Comparison of ENCODE assay signal across 13 cellular contexts in genomic region chr1:161739865-161740566, GRCh38. TPM values are rescaled to one million over a fixed set of nuclear protein-coding genes. Genes with fewer than 3 reads are reported as not detected.
DNase-seq lines count a peak whose midpoint lies in the region; ATAC-seq and TF ChIP-seq lines count a peak whose summit lies in the region.
"Had no signal": no experiment of that assay in that cellular context is flagged by ENCODE, and none has a peak within 500 bp of the region (broad histone marks: within the 10 kb centered on the region; RNA-seq: fewer than 3 reads in every experiment).

No MANE protein-coding gene starts in this region.

- no peak overlapping the region for H3K27ac ChIP-seq in CD8-positive, alpha-beta memory T cell (ENCODE audit: low read depth, low read length)
- H3K27ac ChIP-seq in adrenal gland (peak overlapping the region in 3 of 5 donors; percentile 16 to 65 (median 58)), mucosa of rectum (ENCODE audit: low read depth in 2 of 2, low read length in 2 of 2) (peak overlapping the region; percentile 45 to 69), esophagus squamous epithelium (peak overlapping the region in 2 of 4 donors; percentile 61 to 68)

- H3K4me3 Mint-ChIP-seq in CD8-positive, alpha-beta memory T cell, result peak overlapping the region in 4 of 7 donors; percentile 17 to 75 (median 32)
- no peak overlapping the region for H3K4me3 Mint-ChIP-seq in activated T-cell treated with anti-CD3 and anti-CD28 coated beads, Interleukin-2, amount 50 U/mL, for 24 hours
- H3K4me3 Mint-ChIP-seq: activated CD4-positive, alpha-beta T cell treated with anti-CD3 and anti-CD28 coated beads, Interleukin-2, amount 10 ng/mL, durations not matched to agents 7 days and 5 days had no signal

- no peaks in the 10 kb centered on the region for H3K9me3 Mint-ChIP-seq in CD8-positive, alpha-beta memory T cell
- H3K9me3 Mint-ChIP-seq in activated T-cell treated with anti-CD3 and anti-CD28 coated beads, Interleukin-2, amount 50 U/mL, for 24 hours, result no peaks in the 10 kb centered on the region
- H3K9me3 Mint-ChIP-seq: activated CD4-positive, alpha-beta T cell treated with anti-CD3 and anti-CD28 coated beads, Interleukin-2, amount 10 ng/mL, durations not matched to agents 7 days and 5 days had no signal

- ATAC-seq in HG02610 (IDR thresholded peaks at IDR 0.05; ENCODE audit: unreplicated experiment) (peak; percentile 19), GM21528 (IDR thresholded peaks at IDR 0.05; ENCODE audit: low FRiP score, unreplicated experiment) (no peak)

- CTCF ChIA-PET in CD8-positive, alpha-beta memory T cell (lab: Charles Lee), result interaction anchor here (0.6 to 5.9 kb wide), 15 partner anchors 9 to 260 kb away, joined by 3 to 102 read pairs (median 9); partner anchors contain the start of gene DUSP12

- H3K27ac Mint-ChIP-seq in CD8-positive, alpha-beta memory T cell, result peak overlapping the region in 3 of 8 donors; percentile 11 to 90 (median 39)
- no peak overlapping the region for H3K27ac Mint-ChIP-seq in activated T-cell treated with anti-CD3 and anti-CD28 coated beads, Interleukin-2, amount 50 U/mL, for 24 hours

- H3K27me3 ChIP-seq in CD8-positive, alpha-beta memory T cell (ENCODE audit: insufficient read depth, low read length, poor library complexity, severe bottlenecking), result no peaks in the 10 kb centered on the region
- H3K27me3 ChIP-seq in adrenal gland (no peaks in the 10 kb centered on the region), mucosa of rectum (ENCODE audit: control insufficient read depth in 2 of 2, insufficient read depth in 2 of 2, low read length in 2 of 2) (no peaks in the 10 kb centered on the region), esophagus squamous epithelium (peaks cover 0 to 4% (median 0%) of the 10 kb centered on the region in 4 donors)
- H3K27me3 ChIP-seq: pancreas had no signal

- peaks cover 31% of the 10 kb centered on the region for H3K4me1 ChIP-seq in CD8-positive, alpha-beta memory T cell (ENCODE audit: insufficient read depth, low read length)
- H3K4me1 ChIP-seq in adrenal gland (replicated peaks in 1 of 2), result peaks cover 0 to 11% of the 10 kb centered on the region in 2 donors
- H3K4me1 ChIP-seq in mucosa of rectum (ENCODE audit: control insufficient read depth in 2 of 2, insufficient read depth in 2 of 2, low read length in 2 of 2), result peaks cover 0 to 4% of the 10 kb centered on the region in 2 donors
- peaks cover 0 to 20% (median 4%) of the 10 kb centered on the region in 3 donors for H3K4me1 ChIP-seq in esophagus squamous epithelium
- H3K4me1 ChIP-seq: pancreas had no signal

- no peak for DNase-seq in CD8-positive, alpha-beta memory T cell
- DNase-seq in adrenal gland (peak in 4 of 7 donors; percentile 25 to 67 (median 44)), iPS-NIHi11 (ENCODE audit: low spot score) (no peak), esophagus squamous epithelium (lab: John Stamatoyannopoulos, UW) (no peak)
- DNase-seq in activated T-cell treated with anti-CD3 and anti-CD28 coated beads, Interleukin-2, amount 50 U/mL, for 24 hours, result no peak
- DNase-seq: activated CD4-positive, alpha-beta T cell treated with anti-CD3 and anti-CD28 coated beads, Interleukin-2, amount 10 ng/mL, durations not matched to agents 7 days and 5 days; GOT3; NCI-H2081; SHP77 treated with DMSO at 0.1 percent for 48 hours had no signal

- no peak overlapping the region for H3K4me3 ChIP-seq in CD8-positive, alpha-beta memory T cell (ENCODE audit: low read length)
- H3K4me3 ChIP-seq in adrenal gland (no peak overlapping the region), mucosa of rectum (ENCODE audit: low read length in 2 of 2) (no peak overlapping the region), esophagus squamous epithelium (no peak overlapping the region)
- H3K4me3 ChIP-seq: pancreas had no signal

- H3K9ac ChIP-seq in mucosa of rectum (ENCODE audit: low read depth in 1 of 2, low read length in 2 of 2), result no peak overlapping the region

- TF ChIP-seq CTCF in adrenal gland (IDR thresholded peaks at IDR 0.05) (no peak), esophagus squamous epithelium (IDR thresholded peaks at IDR 0.05) (no peak)

- peaks cover 0 to 2% (median 0%) of the 10 kb centered on the region in 3 donors for H3K36me3 Mint-ChIP-seq in CD8-positive, alpha-beta memory T cell
- H3K36me3 Mint-ChIP-seq in activated T-cell treated with anti-CD3 and anti-CD28 coated beads, Interleukin-2, amount 50 U/mL, for 24 hours (ENCODE audit: low read depth), result no peaks in the 10 kb centered on the region

- intact Hi-C loops in adrenal gland (cut with DNase I), result loop anchor here (10.0 kb wide), 2 partner anchors 175 to 255 kb away; no protein-coding TSS in a partner anchor
- intact Hi-C loops in esophagus squamous epithelium (cut with DNase I), result loop anchor here (10.0 kb wide), 2 partner anchors 175 to 255 kb away; no protein-coding TSS in a partner anchor

- H3K27me3 Mint-ChIP-seq in CD8-positive, alpha-beta memory T cell, result peaks cover 0 to 3% of the 10 kb centered on the region in 2 donors
- H3K27me3 Mint-ChIP-seq in activated T-cell treated with anti-CD3 and anti-CD28 coated beads, Interleukin-2, amount 50 U/mL, for 24 hours, result no peaks in the 10 kb centered on the region

- peaks cover 26 to 51% (median 48%) of the 10 kb centered on the region in 3 donors for H3K4me1 Mint-ChIP-seq in CD8-positive, alpha-beta memory T cell
- peaks cover 65% of the 10 kb centered on the region for H3K4me1 Mint-ChIP-seq in activated T-cell treated with anti-CD3 and anti-CD28 coated beads, Interleukin-2, amount 50 U/mL, for 24 hours (ENCODE audit: low read depth)

- POLR2A ChIA-PET in CD8-positive, alpha-beta memory T cell (lab: Charles Lee), result interaction anchor here (1.1 to 6.5 kb wide), 2 partner anchors 13 to 695 kb away, joined by 3 to 69 read pairs; no protein-coding TSS in a partner anchor

- H3K9me3 ChIP-seq in CD8-positive, alpha-beta memory T cell (ENCODE audit: low read length), result no peaks in the 10 kb centered on the region
- H3K9me3 ChIP-seq in adrenal gland (replicated peaks in 1 of 3) (no peaks in the 10 kb centered on the region), mucosa of rectum (ENCODE audit: control insufficient read depth in 2 of 2, low read length in 2 of 2) (no peaks in the 10 kb centered on the region), esophagus squamous epithelium (no peaks in the 10 kb centered on the region)
- H3K9me3 ChIP-seq: pancreas had no signal

- 39 to 69% (median 50%) methylated on average over 8 of the region's 8 CpGs for WGBS in adrenal gland, 4 donors
- WGBS in esophagus squamous epithelium, 2 donors, result 54 to 66% methylated on average over 8 of the region's 8 CpGs

- TF ChIP-seq POLR2A in adrenal gland (IDR thresholded peaks at IDR 0.05) (no peak), esophagus squamous epithelium (IDR thresholded peaks at IDR 0.05) (no peak)

- no peaks in the 10 kb centered on the region for H3K36me3 ChIP-seq in CD8-positive, alpha-beta memory T cell (ENCODE audit: insufficient read depth, low read length)
- H3K36me3 ChIP-seq in adrenal gland (replicated peaks in 1 of 2) (no peaks in the 10 kb centered on the region), mucosa of rectum (ENCODE audit: control insufficient read depth in 2 of 2, insufficient read depth in 2 of 2, low read length in 2 of 2) (no peaks in the 10 kb centered on the region), esophagus squamous epithelium (no peaks in the 10 kb centered on the region)
- H3K36me3 ChIP-seq: pancreas had no signal

RNA-seq across cellular contexts. Expression of gene DUSP12, which starts 9.6 kb away (rescaled TPM):
- 10 to 100 TPM; 39.7 to 40.4 TPM for total RNA-seq in CD8-positive, alpha-beta memory T cell
- 59.5 TPM for polyA plus RNA-seq in CD8-positive, alpha-beta memory T cell
- 10 to 100 TPM; 13.0 to 48.1 (median 16.6) TPM for total RNA-seq in adrenal gland
- polyA plus RNA-seq in adrenal gland, result 10 to 100 TPM in 2 of 3 donors, 1 to 10 TPM in 1; 7.8 to 18.2 (median 15.4) TPM
- total RNA-seq in esophagus squamous epithelium, result 10 to 100 TPM in 3 of 4 donors, 1 to 10 TPM in 1; 6.0 to 24.0 (median 15.1) TPM

RNA-seq across cellular contexts. Expression of gene FCRLB, which starts 18.7 kb away (rescaled TPM):
- total RNA-seq in CD8-positive, alpha-beta memory T cell, result under 1 TPM; 0.24 to 0.33 TPM
- 2.2 TPM for polyA plus RNA-seq in CD8-positive, alpha-beta memory T cell
- total RNA-seq in adrenal gland (1 to 10 TPM in 5 of 8 donors, under 1 TPM in 2, not detected in 1; 0.79 to 3.4 (median 1.8) TPM), esophagus squamous epithelium (1 to 10 TPM in 1 of 4 donors, under 1 TPM in 3; 0.31 to 1.2 (median 0.83) TPM)
- polyA plus RNA-seq in adrenal gland, result under 1 TPM; 0.42 to 0.67 (median 0.56) TPM

RNA-seq across cellular contexts. Expression of gene ATF6, which starts 26.1 kb away (rescaled TPM):
- total RNA-seq in CD8-positive, alpha-beta memory T cell, result 10 to 100 TPM; 22.4 to 22.8 TPM
- polyA plus RNA-seq in CD8-positive, alpha-beta memory T cell, result 14.7 TPM
- total RNA-seq in adrenal gland (10 to 100 TPM; 21.5 to 34.2 (median 28.6) TPM), esophagus squamous epithelium (10 to 100 TPM; 13.4 to 24.8 (median 17.6) TPM)
- polyA plus RNA-seq in adrenal gland, result 10 to 100 TPM in 1 of 3 donors, 1 to 10 TPM in 2; 3.5 to 27.9 (median 3.6) TPM

RNA-seq across cellular contexts. Expression of gene FCRLA, which starts 33.0 kb away (rescaled TPM):
- not detected for total RNA-seq in CD8-positive, alpha-beta memory T cell
- not detected for polyA plus RNA-seq in CD8-positive, alpha-beta memory T cell
- total RNA-seq in adrenal gland (under 1 TPM in 2 of 8 donors, not detected in 6; 0.28 to 0.31 TPM), esophagus squamous epithelium (under 1 TPM in 1 of 4 donors, not detected in 3; 0.62 TPM)
- under 1 TPM; 0.03 to 0.16 (median 0.15) TPM for polyA plus RNA-seq in adrenal gland
- total RNA-seq: activated CD4-positive, alpha-beta T cell treated with anti-CD3 and anti-CD28 coated beads, Interleukin-2, amount 10 ng/mL, durations not matched to agents 7 days and 5 days had no signal
- polyA plus RNA-seq: pancreas had no signal

Comparison
In these comparisons a context has a peak if more than half of its experiments do, and no peak if none do; other contexts are left out.
1. DNase-seq: peak in adrenal gland (4 of 7); none in CD8-positive, alpha-beta memory T cell (0 of 5), iPS-NIHi11 (single experiment), esophagus squamous epithelium (single experiment) and activated T-cell treated with anti-CD3 and anti-CD28 coated beads, Interleukin-2, amount 50 U/mL, for 24 hours (single experiment).